Comparison of ENCODE assay signal across 8 cellular contexts in the genomic region with DNA sequence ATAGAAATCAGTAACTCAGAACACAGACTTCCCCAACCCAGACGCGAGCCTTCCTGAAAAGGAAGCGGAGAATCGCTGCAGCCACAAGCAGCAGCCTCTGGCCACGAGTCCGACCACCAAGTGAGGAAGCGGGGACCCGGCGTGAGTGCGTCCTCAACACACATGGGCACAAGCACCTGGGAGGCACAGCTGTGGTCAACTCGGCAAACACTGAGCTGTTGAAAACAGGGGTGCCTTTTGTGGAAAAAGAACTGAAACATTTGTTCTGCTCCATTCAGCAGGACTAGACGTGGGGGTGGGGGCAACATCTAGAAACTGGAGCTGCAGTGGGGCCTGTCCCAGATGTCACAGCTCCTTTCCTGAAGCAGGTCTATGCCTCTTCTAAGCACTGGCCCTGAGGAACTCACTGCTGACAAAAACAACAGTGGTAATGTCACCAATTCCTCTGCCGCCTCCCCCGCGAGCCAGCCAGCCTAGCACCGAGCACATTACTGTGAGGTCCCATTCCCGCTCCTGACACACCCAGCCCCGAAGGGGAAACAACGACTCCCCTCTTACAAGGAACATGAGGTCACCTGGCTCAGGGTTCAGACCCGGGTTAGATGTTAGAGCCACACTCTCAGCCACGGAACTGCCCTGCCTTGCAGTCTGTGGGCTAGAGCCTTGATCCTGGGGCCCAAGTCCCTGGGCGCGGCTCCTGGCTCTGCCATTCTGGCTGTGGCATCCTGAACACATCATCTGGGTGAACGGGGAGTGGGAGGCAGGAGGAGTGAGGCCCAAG. TPM values are rescaled to one million over a fixed set of nuclear protein-coding genes. Genes with fewer than 3 reads are reported as not detected.
DNase-seq lines count a peak whose midpoint lies in the region; ATAC-seq and TF ChIP-seq lines count a peak whose summit lies in the region.

No MANE protein-coding gene starts in this region.

- no peaks in the 10 kb centered on the region for H3K9me3 ChIP-seq in effector memory CD4-positive, alpha-beta T cell (ENCODE audit: control insufficient read depth, low read length)
- no peaks in the 10 kb centered on the region for H3K9me3 ChIP-seq in upper lobe of left lung

- peak overlapping the region; percentile 89 for H3K27ac ChIP-seq in effector memory CD4-positive, alpha-beta T cell (ENCODE audit: insufficient read depth, low read length, poor library complexity, severe bottlenecking)
- H3K27ac ChIP-seq in upper lobe of left lung, result peak overlapping the region in 3 of 4 donors; percentile 10 to 95 (median 86)

- no peaks in the 10 kb centered on the region for H3K36me3 ChIP-seq in effector memory CD4-positive, alpha-beta T cell (ENCODE audit: control insufficient read depth, insufficient read depth, low read length)
- peaks cover 0 to 44% (median 21%) of the 10 kb centered on the region in 4 donors for H3K36me3 ChIP-seq in upper lobe of left lung

- peak; percentile 73 for DNase-seq in activated effector memory CD4-positive, alpha-beta T cell treated with anti-CD3 and anti-CD28 coated beads, Interleukin-2, amount 50 U/mL, for 16 hours
- no peak for DNase-seq in activated effector memory CD4-positive, alpha-beta T cell treated with Interleukin-2 at 50 U/mL for 16 hours
- peak; percentile 82 for DNase-seq in MV-4-11 (lab: John Stamatoyannopoulos, UW)
- DNase-seq in effector memory CD4-positive, alpha-beta T cell, result no peak
- no peak for DNase-seq in upper lobe of left lung
- DNase-seq in DMS53 (lab: John Stamatoyannopoulos, UW), result no peak
- no peak for DNase-seq in ecto neural progenitor cell (ENCODE audit: low spot score)

- WGBS in upper lobe of left lung, 2 donors, result 76 to 87% methylated on average over 16 to 24 of the region's 24 CpGs

- no peak overlapping the region for H3K4me3 ChIP-seq in effector memory CD4-positive, alpha-beta T cell (ENCODE audit: insufficient read depth, low read depth, low read length, poor library complexity, severe bottlenecking)
- no peak overlapping the region for H3K4me3 ChIP-seq in upper lobe of left lung

- no peak for TF ChIP-seq POLR2A in upper lobe of left lung (IDR thresholded peaks at IDR 0.05)

- TF ChIP-seq EP300 in upper lobe of left lung (IDR thresholded peaks at IDR 0.05), result no peak

- ATAC-seq in upper lobe of left lung (ENCODE audit: low FRiP score in 2 of 2) (no peak), GM21526 (IDR thresholded peaks at IDR 0.05; ENCODE audit: low FRiP score, unreplicated experiment) (no peak)

- no peaks in the 10 kb centered on the region for H3K27me3 ChIP-seq in effector memory CD4-positive, alpha-beta T cell (replicated peaks; ENCODE audit: control insufficient read depth, insufficient read depth, low read length, poor library complexity, severe bottlenecking)
- H3K27me3 ChIP-seq in upper lobe of left lung, result no peaks in the 10 kb centered on the region

- peaks cover 76% of the 10 kb centered on the region for H3K4me1 ChIP-seq in effector memory CD4-positive, alpha-beta T cell (ENCODE audit: control insufficient read depth, insufficient read depth, low read length, poor library complexity, severe bottlenecking)
- H3K4me1 ChIP-seq in upper lobe of left lung, result peaks cover 32 to 58% (median 41%) of the 10 kb centered on the region in 4 donors

- no peak for TF ChIP-seq CTCF in upper lobe of left lung (IDR thresholded peaks at IDR 0.05)

RNA-seq across cellular contexts. Expression of a gene that starts 28.9 kb away (rescaled TPM):
- 10 to 100 TPM in 1 of 6 donors, 1 to 10 TPM in 5; 5.1 to 50.3 (median 6.2) TPM for total RNA-seq in upper lobe of left lung

RNA-seq across cellular contexts. Expression of a gene that starts 36.3 kb away (rescaled TPM):
- total RNA-seq in upper lobe of left lung, result 10 to 100 TPM; 14.7 to 50.6 (median 31.0) TPM

Comparison
In these comparisons a context has a peak if more than half of its experiments do, and no peak if none do; other contexts are left out.
1. DNase-seq: peak in activated effector memory CD4-positive, alpha-beta T cell treated with anti-CD3 and anti-CD28 coated beads, Interleukin-2, amount 50 U/mL, for 16 hours (single experiment) and MV-4-11 (single experiment); none in activated effector memory CD4-positive, alpha-beta T cell treated with Interleukin-2 at 50 U/mL for 16 hours (single experiment), effector memory CD4-positive, alpha-beta T cell (0 of 3), upper lobe of left lung (0 of 2), DMS53 (single experiment) and ecto neural progenitor cell (single experiment).